1 cellular context compared by ENCODE assay signal in genomic region chr4:38069271-38069760, GRCh38.
TF ChIP-seq lines count a peak whose summit lies in the region.

No MANE protein-coding gene starts in this region.

TF ChIP-seq in GM23338, 12 proteins besides CTCF, POLR2A, EP300 and RAD21 (continued from another document):
- TF ChIP-seq, protein P1, sequence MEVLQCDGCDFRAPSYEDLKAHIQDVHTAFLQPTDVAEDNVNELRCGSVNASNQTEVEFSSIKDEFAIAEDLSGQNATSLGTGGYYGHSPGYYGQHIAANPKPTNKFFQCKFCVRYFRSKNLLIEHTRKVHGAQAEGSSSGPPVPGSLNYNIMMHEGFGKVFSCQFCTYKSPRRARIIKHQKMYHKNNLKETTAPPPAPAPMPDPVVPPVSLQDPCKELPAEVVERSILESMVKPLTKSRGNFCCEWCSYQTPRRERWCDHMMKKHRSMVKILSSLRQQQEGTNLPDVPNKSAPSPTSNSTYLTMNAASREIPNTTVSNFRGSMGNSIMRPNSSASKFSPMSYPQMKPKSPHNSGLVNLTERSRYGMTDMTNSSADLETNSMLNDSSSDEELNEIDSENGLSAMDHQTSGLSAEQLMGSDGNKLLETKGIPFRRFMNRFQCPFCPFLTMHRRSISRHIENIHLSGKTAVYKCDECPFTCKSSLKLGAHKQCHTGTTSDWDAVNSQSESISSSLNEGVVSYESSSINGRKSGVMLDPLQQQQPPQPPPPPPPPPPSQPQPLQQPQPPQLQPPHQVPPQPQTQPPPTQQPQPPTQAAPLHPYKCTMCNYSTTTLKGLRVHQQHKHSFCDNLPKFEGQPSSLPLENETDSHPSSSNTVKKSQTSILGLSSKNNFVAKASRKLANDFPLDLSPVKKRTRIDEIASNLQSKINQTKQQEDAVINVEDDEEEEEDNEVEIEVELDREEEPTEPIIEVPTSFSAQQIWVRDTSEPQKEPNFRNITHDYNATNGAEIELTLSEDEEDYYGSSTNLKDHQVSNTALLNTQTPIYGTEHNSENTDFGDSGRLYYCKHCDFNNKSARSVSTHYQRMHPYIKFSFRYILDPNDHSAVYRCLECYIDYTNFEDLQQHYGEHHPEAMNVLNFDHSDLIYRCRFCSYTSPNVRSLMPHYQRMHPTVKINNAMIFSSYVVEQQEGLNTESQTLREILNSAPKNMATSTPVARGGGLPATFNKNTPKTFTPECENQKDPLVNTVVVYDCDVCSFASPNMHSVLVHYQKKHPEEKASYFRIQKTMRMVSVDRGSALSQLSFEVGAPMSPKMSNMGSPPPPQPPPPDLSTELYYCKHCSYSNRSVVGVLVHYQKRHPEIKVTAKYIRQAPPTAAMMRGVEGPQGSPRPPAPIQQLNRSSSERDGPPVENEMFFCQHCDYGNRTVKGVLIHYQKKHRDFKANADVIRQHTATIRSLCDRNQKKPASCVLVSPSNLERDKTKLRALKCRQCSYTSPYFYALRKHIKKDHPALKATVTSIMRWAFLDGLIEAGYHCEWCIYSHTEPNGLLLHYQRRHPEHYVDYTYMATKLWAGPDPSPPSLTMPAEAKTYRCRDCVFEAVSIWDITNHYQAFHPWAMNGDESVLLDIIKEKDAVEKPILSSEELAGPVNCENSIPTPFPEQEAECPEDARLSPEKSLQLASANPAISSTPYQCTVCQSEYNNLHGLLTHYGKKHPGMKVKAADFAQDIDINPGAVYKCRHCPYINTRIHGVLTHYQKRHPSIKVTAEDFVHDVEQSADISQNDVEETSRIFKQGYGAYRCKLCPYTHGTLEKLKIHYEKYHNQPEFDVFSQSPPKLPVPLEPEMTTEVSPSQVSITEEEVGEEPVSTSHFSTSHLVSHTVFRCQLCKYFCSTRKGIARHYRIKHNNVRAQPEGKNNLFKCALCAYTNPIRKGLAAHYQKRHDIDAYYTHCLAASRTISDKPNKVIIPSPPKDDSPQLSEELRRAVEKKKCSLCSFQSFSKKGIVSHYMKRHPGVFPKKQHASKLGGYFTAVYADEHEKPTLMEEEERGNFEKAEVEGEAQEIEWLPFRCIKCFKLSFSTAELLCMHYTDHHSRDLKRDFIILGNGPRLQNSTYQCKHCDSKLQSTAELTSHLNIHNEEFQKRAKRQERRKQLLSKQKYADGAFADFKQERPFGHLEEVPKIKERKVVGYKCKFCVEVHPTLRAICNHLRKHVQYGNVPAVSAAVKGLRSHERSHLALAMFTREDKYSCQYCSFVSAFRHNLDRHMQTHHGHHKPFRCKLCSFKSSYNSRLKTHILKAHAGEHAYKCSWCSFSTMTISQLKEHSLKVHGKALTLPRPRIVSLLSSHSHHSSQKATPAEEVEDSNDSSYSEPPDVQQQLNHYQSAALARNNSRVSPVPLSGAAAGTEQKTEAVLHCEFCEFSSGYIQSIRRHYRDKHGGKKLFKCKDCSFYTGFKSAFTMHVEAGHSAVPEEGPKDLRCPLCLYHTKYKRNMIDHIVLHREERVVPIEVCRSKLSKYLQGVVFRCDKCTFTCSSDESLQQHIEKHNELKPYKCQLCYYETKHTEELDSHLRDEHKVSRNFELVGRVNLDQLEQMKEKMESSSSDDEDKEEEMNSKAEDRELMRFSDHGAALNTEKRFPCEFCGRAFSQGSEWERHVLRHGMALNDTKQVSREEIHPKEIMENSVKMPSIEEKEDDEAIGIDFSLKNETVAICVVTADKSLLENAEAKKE (CRISPR knock-in tag; IDR thresholded peaks at IDR 0.05), result no peak
- TF ChIP-seq JUNB (IDR thresholded peaks at IDR 0.05; ENCODE audit: unreplicated experiment) (no peak), ZNF331 (CRISPR knock-in tag; IDR thresholded peaks at IDR 0.05; ENCODE audit: low read depth) (no peak), EZH2 (IDR thresholded peaks at IDR 0.05; ENCODE audit: low read depth, unreplicated experiment) (no peak), POLR2AphosphoS5 (IDR thresholded peaks at IDR 0.05; ENCODE audit: low read depth) (no peak), EZH2phosphoT487 (IDR thresholded peaks at IDR 0.05; ENCODE audit: unreplicated experiment) (no peak)
